Comparison of ENCODE assay signal across 9 cellular contexts in the genomic region with DNA sequence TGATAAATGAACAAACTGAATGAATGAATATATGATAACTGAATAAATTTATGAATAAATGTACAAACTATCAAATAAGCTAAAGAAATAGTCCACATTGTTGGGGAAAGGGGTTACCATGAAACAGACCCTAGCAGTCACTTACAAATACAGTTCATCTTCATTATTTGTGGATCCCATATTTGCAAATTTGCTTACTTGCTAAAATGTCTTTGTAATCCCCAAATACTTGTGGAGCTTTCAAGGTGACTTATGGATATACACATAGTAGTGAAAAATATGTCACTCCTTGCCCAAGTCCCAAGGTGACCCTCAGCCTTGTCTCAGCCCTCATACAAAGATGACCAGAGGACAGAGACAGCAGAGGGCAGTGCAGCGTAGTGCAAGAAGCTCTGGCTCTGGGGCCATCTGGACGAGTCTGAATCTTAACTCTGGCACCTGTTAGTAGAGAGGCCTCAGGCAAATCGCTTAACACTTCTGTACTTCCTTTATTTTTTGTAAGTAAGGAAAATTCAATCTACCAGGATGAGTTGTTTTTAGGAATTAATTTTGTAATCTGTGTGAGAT. TPM values are rescaled to one million over a fixed set of nuclear protein-coding genes. Genes with fewer than 3 reads are reported as not detected.
DNase-seq lines count a peak whose midpoint lies in the region; ATAC-seq and TF ChIP-seq lines count a peak whose summit lies in the region.
"Had no signal": no experiment of that assay in that cellular context is flagged by ENCODE, and none has a peak within 500 bp of the region (broad histone marks: within the 10 kb centered on the region; RNA-seq: fewer than 3 reads in every experiment).

No MANE protein-coding gene starts in this region.

- ATAC-seq in natural killer cell, result no peak
- no peak for ATAC-seq in CD8-positive, alpha-beta T cell
- no peak for ATAC-seq in GM19463 (IDR thresholded peaks at IDR 0.05; ENCODE audit: unreplicated experiment)

- no peak overlapping the region for H3K4me3 Mint-ChIP-seq in endothelial cell (ENCODE audit: unreplicated experiment)
- H3K4me3 Mint-ChIP-seq in natural killer cell, result no peak overlapping the region
- no peak overlapping the region for H3K4me3 Mint-ChIP-seq in CD8-positive, alpha-beta T cell

- peaks cover 15% of the 10 kb centered on the region for H3K4me1 ChIP-seq in CD8-positive, alpha-beta T cell (ENCODE audit: insufficient read depth, low read length)

- peaks cover 2% of the 10 kb centered on the region for H3K27me3 Mint-ChIP-seq in endothelial cell (ENCODE audit: unreplicated experiment)
- H3K27me3 Mint-ChIP-seq in natural killer cell (ENCODE audit: low read depth in 2 of 2), result no peaks in the 10 kb centered on the region
- H3K27me3 Mint-ChIP-seq in CD8-positive, alpha-beta T cell (ENCODE audit: low read depth), result no peaks in the 10 kb centered on the region
- H3K27me3 Mint-ChIP-seq: IgD-negative memory B cell had no signal

- H3K27ac Mint-ChIP-seq in endothelial cell (ENCODE audit: unreplicated experiment), result no peak overlapping the region
- H3K27ac Mint-ChIP-seq in natural killer cell, result no peak overlapping the region
- H3K27ac Mint-ChIP-seq in CD8-positive, alpha-beta T cell, result no peak overlapping the region
- H3K27ac Mint-ChIP-seq: IgD-negative memory B cell had no signal

- no peaks in the 10 kb centered on the region for H3K9me3 Mint-ChIP-seq in endothelial cell (ENCODE audit: unreplicated experiment)
- H3K9me3 Mint-ChIP-seq in natural killer cell, result no peaks in the 10 kb centered on the region
- no peaks in the 10 kb centered on the region for H3K9me3 Mint-ChIP-seq in CD8-positive, alpha-beta T cell
- H3K9me3 Mint-ChIP-seq: IgD-negative memory B cell had no signal

- no peaks in the 10 kb centered on the region for H3K9me3 ChIP-seq in CD8-positive, alpha-beta T cell (ENCODE audit: low read length)

- H3K36me3 Mint-ChIP-seq in endothelial cell (ENCODE audit: low read depth, unreplicated experiment), result peaks cover 3% of the 10 kb centered on the region
- H3K36me3 Mint-ChIP-seq in natural killer cell, result no peaks in the 10 kb centered on the region
- H3K36me3 Mint-ChIP-seq in CD8-positive, alpha-beta T cell, result peaks cover 9% of the 10 kb centered on the region

- no peaks in the 10 kb centered on the region for H3K27me3 ChIP-seq in CD8-positive, alpha-beta T cell (ENCODE audit: insufficient read depth, low read length)

- no peak overlapping the region for H3K27ac ChIP-seq in CD8-positive, alpha-beta T cell (ENCODE audit: low read depth, low read length)

- POLR2A ChIA-PET in CD8-positive, alpha-beta T cell (lab: Charles Lee), result no interaction called here

- TF ChIP-seq CTCF in endothelial cell (IDR thresholded peaks at IDR 0.05; ENCODE audit: unreplicated experiment) (no peak), natural killer cell (IDR thresholded peaks at IDR 0.05) (no peak)
- TF ChIP-seq CTCF in CD8-positive, alpha-beta T cell (IDR thresholded peaks at IDR 0.05), result no peak

- peaks cover 16% of the 10 kb centered on the region for H3K4me1 Mint-ChIP-seq in endothelial cell (ENCODE audit: unreplicated experiment)
- H3K4me1 Mint-ChIP-seq in natural killer cell, result peaks cover 14 to 15% of the 10 kb centered on the region in 2 donors
- H3K4me1 Mint-ChIP-seq in CD8-positive, alpha-beta T cell (ENCODE audit: low read depth), result peaks cover 31% of the 10 kb centered on the region

- no peak overlapping the region for H3K4me3 ChIP-seq in CD8-positive, alpha-beta T cell (ENCODE audit: low read depth, low read length)

- CTCF ChIA-PET in CD8-positive, alpha-beta T cell (lab: Charles Lee), result interaction anchor here (0.7 to 1.3 kb wide), 2 partner anchors 10 to 1838 kb away, joined by 3 to 4 read pairs; no protein-coding TSS in a partner anchor

- intact Hi-C loops in natural killer cell (cut with micrococcal nuclease), result no loop called here
- intact Hi-C loops in CD8-positive, alpha-beta T cell (cut with DNase I, micrococcal nuclease), result loop anchor here (10.0 kb wide), 1 partner anchor 229 kb away; a partner anchor contains a TSS

- peak; percentile 71 for DNase-seq in COR-L47 (lab: John Stamatoyannopoulos, UW)
- DNase-seq in HS-27A (ENCODE audit: low read depth), result peak; percentile 11
- peak; percentile 75 for DNase-seq in OCI-M1 (lab: John Stamatoyannopoulos, UW)
- peak; percentile 56 for DNase-seq in endothelial cell (ENCODE audit: low spot score)
- peak; percentile 52 for DNase-seq in mucosa of gallbladder (ENCODE audit: low spot score)
- no peak for DNase-seq in natural killer cell
- no peak for DNase-seq in CD8-positive, alpha-beta T cell

- no peaks in the 10 kb centered on the region for H3K36me3 ChIP-seq in CD8-positive, alpha-beta T cell (ENCODE audit: insufficient read depth, low read length)

RNA-seq across cellular contexts. Expression of a gene that starts 3.1 kb away (rescaled TPM):
- total RNA-seq in endothelial cell (ENCODE audit: unreplicated experiment) (2.9 TPM), mucosa of gallbladder (6.9 TPM), natural killer cell (1 to 10 TPM; 1.9 to 3.4 (median 3.2) TPM)
- 1 to 10 TPM; 1.7 to 1.8 TPM for total RNA-seq in CD8-positive, alpha-beta T cell

Comparison
In these comparisons a context has a peak if more than half of its experiments do, and no peak if none do; other contexts are left out.
1. DNase-seq: peak in COR-L47 (single experiment), HS-27A (single experiment), OCI-M1 (single experiment), endothelial cell (single experiment) and mucosa of gallbladder (single experiment); none in natural killer cell (single experiment) and CD8-positive, alpha-beta T cell (0 of 7).